In genomic region chr3:119308355-119308754, GRCh38 we compare ENCODE assay signal across 20 cellular contexts. TPM values are rescaled to one million over a fixed set of nuclear protein-coding genes. Genes with fewer than 3 reads are reported as not detected.
DNase-seq lines count a peak whose midpoint lies in the region; TF ChIP-seq lines count a peak whose summit lies in the region.
"Had no signal": no experiment of that assay in that cellular context is flagged by ENCODE, and none has a peak within 500 bp of the region (broad histone marks: within the 10 kb centered on the region; RNA-seq: fewer than 3 reads in every experiment).

No MANE protein-coding gene starts in this region.

- no peak overlapping the region for H2AFZ ChIP-seq in trophoblast cell (ENCODE audit: insufficient read depth, low read length, poor library complexity)

- no peaks in the 10 kb centered on the region for H3K79me2 ChIP-seq in trophoblast cell (ENCODE audit: control insufficient read depth, insufficient read depth, low read length, poor library complexity)

- H2BK5ac ChIP-seq in trophoblast cell (ENCODE audit: low read depth, low read length, poor library complexity): no peak overlapping the region

- no peak overlapping the region for H2BK120ac ChIP-seq in trophoblast cell (ENCODE audit: insufficient read depth, low read length, poor library complexity)

- H4K91ac ChIP-seq in trophoblast cell (ENCODE audit: low read depth, low read length): no peak overlapping the region

- H3K4me1 ChIP-seq in esophagus muscularis mucosa (peaks cover 21 to 47% (median 32%) of the 10 kb centered on the region in 4 donors), trophoblast cell (ENCODE audit: control insufficient read depth in 1 of 2, insufficient read depth in 2 of 2, low read length in 2 of 2) (peaks cover 24 to 40% of the 10 kb centered on the region in 2 experiments)

- peak; percentile 49 for DNase-seq in DMS 273 (lab: John Stamatoyannopoulos, UW; ENCODE audit: unreplicated experiment)
- DNase-seq in DMS 273 treated with DMSO at 0.1 percent for 48 hours (lab: John Stamatoyannopoulos, UW): no peak
- peak; percentile 29 for DNase-seq in RPMI7951 (ENCODE audit: low read depth)
- peak; percentile 29 for DNase-seq in esophagus muscularis mucosa (ENCODE audit: extremely low spot score)
- peak in 1 of 2 donors; percentile 52 for DNase-seq in trophoblast cell
- DNase-seq in amniotic stem cell (lab: John Stamatoyannopoulos, UW): no peak
- no peak for DNase-seq in DMS53 (lab: John Stamatoyannopoulos, UW)
- DNase-seq in NCI-H2029 treated with DMSO at 0.1 percent for 48 hours (lab: John Stamatoyannopoulos, UW): no peak
- DNase-seq: ACHN; C1 segment of cervical spinal cord; CD8-positive, alpha-beta T cell; Kasumi-1; MM.1S; NCI-H1048; NCI-H1436; NCI-H187 treated with DMSO at 0.1 percent for 48 hours; NK-92 treated with Interleukin-12 subunit alpha and Interleukin-12 subunit beta, amount 100 ng/mL, for 24 hours; SJCRH30 had no signal

- H3K4me3 ChIP-seq in esophagus muscularis mucosa (no peak overlapping the region), trophoblast cell (ENCODE audit: low read depth, low read length) (no peak overlapping the region)
- H3K4me3 ChIP-seq: GM12878, SJCRH30 had no signal

- 100% methylated on average over 1 of the region's 1 CpG for WGBS in esophagus muscularis mucosa
- WGBS in trophoblast cell (ENCODE audit: extremely low coverage, insufficient coverage, insufficient read length): no CpG with 5 or more reads among the region's 1 CpG

- no peak overlapping the region for H3K23ac ChIP-seq in trophoblast cell (ENCODE audit: low read length)

- no peak overlapping the region for H2AK5ac ChIP-seq in trophoblast cell (ENCODE audit: low read length)

- no peak for TF ChIP-seq EP300 in esophagus muscularis mucosa (IDR thresholded peaks at IDR 0.05)

- H3K14ac ChIP-seq in trophoblast cell (ENCODE audit: low read length): no peak overlapping the region

- no peak for TF ChIP-seq CTCF in esophagus muscularis mucosa (IDR thresholded peaks at IDR 0.05)

- no peak overlapping the region for H2BK12ac ChIP-seq in trophoblast cell (ENCODE audit: low read length)

- no peak overlapping the region for H3K4me2 ChIP-seq in trophoblast cell (ENCODE audit: low read length)

- H3K18ac ChIP-seq in trophoblast cell (ENCODE audit: low read length): no peak overlapping the region

- H4K12ac ChIP-seq in trophoblast cell (ENCODE audit: low read depth, low read length): no peak overlapping the region

- H3K27ac ChIP-seq in esophagus muscularis mucosa (replicated peaks in 1 of 4) (no peak overlapping the region), trophoblast cell (ENCODE audit: low read depth, low read length) (peak overlapping the region; percentile 24)
- H3K27ac ChIP-seq: 22Rv1 had no signal

- no peaks in the 10 kb centered on the region for H3K27me3 ChIP-seq in esophagus muscularis mucosa
- no peaks in the 10 kb centered on the region for H3K27me3 ChIP-seq in trophoblast cell (ENCODE audit: insufficient read depth, low read length)
- H3K27me3 ChIP-seq: SJCRH30 had no signal

- intact Hi-C loops in esophagus muscularis mucosa (cut with DNase I): no loop called here

- H3K9me3 ChIP-seq in esophagus muscularis mucosa (no peaks in the 10 kb centered on the region), trophoblast cell (ENCODE audit: insufficient read depth, low read depth, low read length) (no peaks in the 10 kb centered on the region)

- H3K36me3 ChIP-seq in esophagus muscularis mucosa: peaks cover 0 to 29% (median 15%) of the 10 kb centered on the region in 4 donors
- peaks cover 3 to 8% of the 10 kb centered on the region in 2 experiments for H3K36me3 ChIP-seq in trophoblast cell (ENCODE audit: control insufficient read depth in 1 of 2, insufficient read depth in 2 of 2, low read length in 2 of 2)

- no peak for TF ChIP-seq POLR2A in esophagus muscularis mucosa (IDR thresholded peaks at IDR 0.05; ENCODE audit: low read depth)

- H3K79me1 ChIP-seq in trophoblast cell (ENCODE audit: low read length): peaks cover 21% of the 10 kb centered on the region

- no peak overlapping the region for H4K8ac ChIP-seq in trophoblast cell (ENCODE audit: low read depth, low read length)

- H3K4ac ChIP-seq in trophoblast cell (ENCODE audit: low read depth, low read length): no peak overlapping the region

- H3K9ac ChIP-seq in trophoblast cell (ENCODE audit: low read length): peak overlapping the region; percentile 11

RNA-seq across cellular contexts. Expression of gene ARHGAP31, which starts 14.2 kb away (rescaled TPM):
- 4.2 and 4.7 TPM in 2 replicates for total RNA-seq in RPMI7951 (2014; rRNA removed; shearing (Covaris generic))
- total RNA-seq in esophagus muscularis mucosa: 10 to 100 TPM; 14.5 to 25.9 (median 23.1) TPM
- polyA plus RNA-seq in trophoblast cell (2013): 13.1 and 13.8 TPM in 2 replicates

Comparison
In these comparisons a context has a peak if more than half of its experiments do, and no peak if none do; other contexts are left out.
1. DNase-seq: peak in DMS 273 (single experiment), RPMI7951 (single experiment) and esophagus muscularis mucosa (single experiment); none in DMS 273 treated with DMSO at 0.1 percent for 48 hours (single experiment), amniotic stem cell (single experiment), DMS53 (single experiment) and NCI-H2029 treated with DMSO at 0.1 percent for 48 hours (single experiment).